18 cellular contexts compared by ENCODE assay signal in genomic region chr1:40757084-40757483, GRCh38. TPM values are rescaled to one million over a fixed set of nuclear protein-coding genes. Genes with fewer than 3 reads are reported as not detected.
A peak's percentile ranks its signal among the peaks of the same experiment; 100 is the strongest.
DNase-seq lines count a peak whose midpoint lies in the region; ATAC-seq and TF ChIP-seq lines count a peak whose summit lies in the region.
"Had no signal": no experiment of that assay in that cellular context is flagged by ENCODE, and none has a peak within 500 bp of the region (broad histone marks: within the 10 kb centered on the region; RNA-seq: fewer than 3 reads in every experiment).

No MANE protein-coding gene starts in this region.

- in situ Hi-C loops in gastrocnemius medialis (cut with MboI; ENCODE audit: low sequenced_read_pairs in 4 of 4): no loop called here

- intact Hi-C loops in dorsolateral prefrontal cortex (cut with DNase I) (no loop called here), gastrocnemius medialis (cut with DNase I; ENCODE audit: low total_unique reads) (no loop called here)

- no peak overlapping the region for H3K4me3 ChIP-seq in dorsolateral prefrontal cortex
- no peak overlapping the region for H3K4me3 ChIP-seq in gastroesophageal sphincter
- no peak overlapping the region for H3K4me3 ChIP-seq in muscle layer of duodenum (ENCODE audit: low read depth in 1 of 2, low read length in 2 of 2)
- H3K4me3 ChIP-seq in gastrocnemius medialis: no peak overlapping the region
- H3K4me3 ChIP-seq: A549 had no signal

- H3K27me3 ChIP-seq in dorsolateral prefrontal cortex (no peaks in the 10 kb centered on the region), gastroesophageal sphincter (no peaks in the 10 kb centered on the region), muscle layer of duodenum (ENCODE audit: low read depth, low read length) (no peaks in the 10 kb centered on the region), gastrocnemius medialis (no peaks in the 10 kb centered on the region)
- H3K27me3 ChIP-seq: BE2C had no signal

- no peak for TF ChIP-seq POLR2A in gastroesophageal sphincter (IDR thresholded peaks at IDR 0.05)
- no peak for TF ChIP-seq POLR2A in gastrocnemius medialis (IDR thresholded peaks at IDR 0.05)

- no peaks in the 10 kb centered on the region for H3K9me3 ChIP-seq in gastroesophageal sphincter
- H3K9me3 ChIP-seq in muscle layer of duodenum (ENCODE audit: control insufficient read depth in 1 of 2, low read length in 2 of 2): no peaks in the 10 kb centered on the region
- H3K9me3 ChIP-seq in gastrocnemius medialis: no peaks in the 10 kb centered on the region
- H3K9me3 ChIP-seq: A549, BE2C had no signal

- no peak for TF ChIP-seq EP300 in gastroesophageal sphincter (IDR thresholded peaks at IDR 0.05)

- WGBS in gastroesophageal sphincter (ENCODE audit: low coverage in 1 of 2), 2 donors: 75% methylated on average over 4 of the region's 8 CpGs; no CpG with 5 or more reads in 1 of the 2 donors

- H3K27ac ChIP-seq in dorsolateral prefrontal cortex: peak overlapping the region in 42 of 59 donors; percentile 1 to 76 (median 44)
- peak overlapping the region in 3 of 4 donors; percentile 79 to 87 (median 83) for H3K27ac ChIP-seq in gastroesophageal sphincter
- H3K27ac ChIP-seq in muscle layer of duodenum (ENCODE audit: low read length): peak overlapping the region; percentile 62
- peak overlapping the region; percentile 9 to 84 (median 61) for H3K27ac ChIP-seq in gastrocnemius medialis
- H3K27ac ChIP-seq: A549, C4-2B had no signal

- H3K36me3 ChIP-seq in gastroesophageal sphincter (peaks cover 0 to 92% of the 10 kb centered on the region in 2 donors), muscle layer of duodenum (ENCODE audit: control insufficient read depth in 1 of 2, insufficient read depth in 2 of 2, low read length in 2 of 2) (peaks cover 68 to 72% of the 10 kb centered on the region in 2 donors), gastrocnemius medialis (peaks cover 0 to 57% of the 10 kb centered on the region in 2 donors)

- DNase-seq in dorsolateral prefrontal cortex (no peak), gastrocnemius medialis (no peak), DMS 273 (lab: John Stamatoyannopoulos, UW; ENCODE audit: unreplicated experiment) (no peak)
- DNase-seq: BE2C; CD4-positive, alpha-beta memory T cell; DND-41; GDM1; HCEC 1CT; HFFc6; IMR-90 had no signal

- no peak for TF ChIP-seq CTCF in dorsolateral prefrontal cortex (IDR thresholded peaks at IDR 0.05 in 54 of 56, conservative IDR thresholded peaks at IDR 0.05 in 2 of 56; ENCODE audit: low read depth in 1 of 56, partially characterized antibody in 56 of 56)
- no peak for TF ChIP-seq CTCF in gastroesophageal sphincter (IDR thresholded peaks at IDR 0.05)
- no peak for TF ChIP-seq CTCF in gastrocnemius medialis (IDR thresholded peaks at IDR 0.05 in 4 of 5, conservative IDR thresholded peaks at IDR 0.05 in 1 of 5)

- ATAC-seq in gastroesophageal sphincter: no peak
- no peak for ATAC-seq in gastrocnemius medialis
- no peak for ATAC-seq in HG02678 (IDR thresholded peaks at IDR 0.05; ENCODE audit: unreplicated experiment)
- ATAC-seq in HG03378 (IDR thresholded peaks at IDR 0.05; ENCODE audit: unreplicated experiment): no peak
- ATAC-seq in GM21528 (IDR thresholded peaks at IDR 0.05; ENCODE audit: low FRiP score, unreplicated experiment): no peak
- ATAC-seq: A549 had no signal

- H3K4me1 ChIP-seq in gastroesophageal sphincter (peaks cover 7 to 73% (median 14%) of the 10 kb centered on the region in 3 donors), muscle layer of duodenum (ENCODE audit: control insufficient read depth in 1 of 2, insufficient read depth in 2 of 2, low read length in 2 of 2) (no peaks in the 10 kb centered on the region), gastrocnemius medialis (peaks cover 39 to 60% of the 10 kb centered on the region in 2 donors)
- H3K4me1 ChIP-seq: BE2C had no signal

RNA-seq across cellular contexts. Expression of gene KCNQ4, which starts 26.5 kb away (rescaled TPM):
- total RNA-seq in dorsolateral prefrontal cortex (10 to 100 TPM in 10 of 120 experiments, 1 to 10 TPM in 110; 2.1 to 12.7 (median 6.9) TPM), gastroesophageal sphincter (10 to 100 TPM in 3 of 4 donors, 1 to 10 TPM in 1; 6.1 to 25.5 (median 10.2) TPM), gastrocnemius medialis (1 to 10 TPM; 2.9 to 8.2 (median 3.5) TPM)
- total RNA-seq: H4, IMR-90 had no signal
